Comparison of ENCODE assay signal across 8 cellular contexts in genomic region chr12:89542912-89543592, GRCh38. TPM values are rescaled to one million over a fixed set of nuclear protein-coding genes. Genes with fewer than 3 reads are reported as not detected.
A peak's percentile ranks its signal among the peaks of the same experiment; 100 is the strongest.
DNase-seq lines count a peak whose midpoint lies in the region; ATAC-seq and TF ChIP-seq lines count a peak whose summit lies in the region.

No MANE protein-coding gene starts in this region.

- H3K27ac Mint-ChIP-seq in natural killer cell: peak overlapping the region in 1 of 2 donors; percentile 0

- H3K4me3 ChIP-seq in NT2/D1 (ENCODE audit: insufficient read length, low read depth): no peak overlapping the region
- H3K4me3 ChIP-seq in epithelial cell of esophagus (ENCODE audit: low read length): no peak overlapping the region

- H3K9ac ChIP-seq in NT2/D1 (ENCODE audit: insufficient read length, low read depth): no peak overlapping the region

- ATAC-seq in GM21515 (IDR thresholded peaks at IDR 0.05; ENCODE audit: unreplicated experiment) (peak; percentile 89), natural killer cell (peak; percentile 81 to 90 (median 90))

- H3K36me3 ChIP-seq in NT2/D1 (ENCODE audit: insufficient read depth, insufficient read length, low read length): no peaks in the 10 kb centered on the region

- H3K4me1 Mint-ChIP-seq in natural killer cell: peaks cover 9 to 11% of the 10 kb centered on the region in 2 donors

- no peaks in the 10 kb centered on the region for H3K27me3 ChIP-seq in NT2/D1 (ENCODE audit: insufficient read depth, insufficient read length)

- H3K9me3 Mint-ChIP-seq in natural killer cell: no peaks in the 10 kb centered on the region

- DNase-seq in DMS53 (lab: John Stamatoyannopoulos, UW) (peak; percentile 94), HUDEP-2 (lab: John Stamatoyannopoulos, UW; ENCODE audit: unreplicated experiment in 76 of 76) (peak in 61 of 76 experiments; percentile 8 to 81 (median 42)), NT2/D1 (ENCODE audit: low read depth, low spot score) (peak; percentile 81), epithelial cell of esophagus (ENCODE audit: low read depth) (peak; percentile 88), natural killer cell (peak; percentile 36), superior temporal gyrus (ENCODE audit: extremely low spot score) (peak; percentile 89)
- DNase-seq in activated CD8-positive, alpha-beta memory T cell treated with anti-CD3 and anti-CD28 coated beads, Interleukin-2, amount 50 U/mL, for 4 hours: peak; percentile 60

- intact Hi-C loops in natural killer cell (cut with micrococcal nuclease): loop anchor here (1.0 to 10.0 kb wide), 6 partner anchors 422 to 1416 kb away; no protein-coding TSS in a partner anchor

- TF ChIP-seq CTCF in epithelial cell of esophagus (IDR thresholded peaks at IDR 0.05; ENCODE audit: insufficient read depth, low read depth, low read length, missing control alignments): peak; percentile 97
- peak; percentile 91 for TF ChIP-seq CTCF in natural killer cell (IDR thresholded peaks at IDR 0.05)

- no peaks in the 10 kb centered on the region for H3K36me3 Mint-ChIP-seq in natural killer cell

- no peak overlapping the region for H3K4me3 Mint-ChIP-seq in natural killer cell

- H3K9me3 ChIP-seq in NT2/D1 (ENCODE audit: insufficient read depth, low read length): no peaks in the 10 kb centered on the region

- no peaks in the 10 kb centered on the region for H3K4me1 ChIP-seq in NT2/D1 (ENCODE audit: insufficient read depth, insufficient read length)

- H3K27me3 Mint-ChIP-seq in natural killer cell (ENCODE audit: low read depth in 2 of 2): no peaks in the 10 kb centered on the region

RNA-seq across cellular contexts. Expression of gene POC1B, which starts 17.2 kb away (rescaled TPM):
- total RNA-seq in natural killer cell: 10 to 100 TPM; 29.8 to 40.9 (median 38.0) TPM

RNA-seq across cellular contexts. Expression of gene GALNT4, which starts 18.5 kb away (rescaled TPM):
- total RNA-seq in natural killer cell: 10 to 100 TPM; 14.3 to 19.9 (median 18.7) TPM

Comparison
In these comparisons a context has a peak if more than half of its experiments do, and no peak if none do; other contexts are left out.
1. DNase-seq: peak in every context shown above with its lines; median percentile 94 in DMS53; 89 in superior temporal gyrus; 88 in epithelial cell of esophagus; 81 in NT2/D1; 60 in activated CD8-positive, alpha-beta memory T cell treated with anti-CD3 and anti-CD28 coated beads, Interleukin-2, amount 50 U/mL, for 4 hours; 42 in HUDEP-2; 36 in natural killer cell.